ENCODE assay signal across 24 cellular contexts in genomic region chr14:76868453-76869170, GRCh38. TPM values are rescaled to one million over a fixed set of nuclear protein-coding genes. Genes with fewer than 3 reads are reported as not detected.
"Had no signal": no experiment of that assay in that cellular context is flagged by ENCODE, and none has a peak within 500 bp of the region (broad histone marks: within the 10 kb centered on the region; RNA-seq: fewer than 3 reads in every experiment).

No MANE protein-coding gene starts in this region.

- H3K27ac Mint-ChIP-seq: activated CD4-positive, alpha-beta memory T cell treated with anti-CD3 and anti-CD28 coated beads, Interleukin-2, amount 10 ng/mL, durations not matched to agents 7 days and 5 days; activated CD8-positive, alpha-beta memory T cell treated with anti-CD3 and anti-CD28 coated beads, Interleukin-2, amount 10 ng/mL, durations not matched to agents 7 days and 5 days; activated naive CD8-positive, alpha-beta T cell; immature natural killer cell had no signal

- H3K9me3 ChIP-seq: esophagus squamous epithelium, heart right ventricle, mucosa of descending colon, neutrophil, pancreas had no signal

- FAIRE-seq: bronchial epithelial cell, pancreas had no signal

- H3K36me3 Mint-ChIP-seq: activated CD8-positive, alpha-beta memory T cell treated with anti-CD3 and anti-CD28 coated beads, Interleukin-2, amount 10 ng/mL, durations not matched to agents 7 days and 5 days; activated naive CD8-positive, alpha-beta T cell; immature natural killer cell; naive thymus-derived CD8-positive, alpha-beta T cell had no signal

- H3K4me3 Mint-ChIP-seq: activated CD4-positive, alpha-beta memory T cell treated with anti-CD3 and anti-CD28 coated beads, Interleukin-2, amount 10 ng/mL, durations not matched to agents 7 days and 5 days; activated CD8-positive, alpha-beta memory T cell treated with anti-CD3 and anti-CD28 coated beads, Interleukin-2, amount 10 ng/mL, durations not matched to agents 7 days and 5 days; activated naive CD8-positive, alpha-beta T cell had no signal

- H3K27me3 Mint-ChIP-seq: activated CD4-positive, alpha-beta T cell treated with anti-CD3 and anti-CD28 coated beads for 36 hours; activated naive CD8-positive, alpha-beta T cell had no signal

- H3K27ac ChIP-seq: esophagus squamous epithelium, neutrophil, pancreas had no signal

- ATAC-seq: activated CD8-positive, alpha-beta memory T cell treated with anti-CD3 and anti-CD28 coated beads, Interleukin-2, amount 10 ng/mL, durations not matched to agents 7 days and 5 days; pancreas had no signal

- DNase-seq: activated CD4-positive, alpha-beta memory T cell treated with anti-CD3 and anti-CD28 coated beads, Interleukin-2, amount 10 ng/mL, durations not matched to agents 7 days and 5 days; activated CD4-positive, alpha-beta T cell treated with anti-CD3 and anti-CD28 coated beads for 36 hours; activated CD8-positive, alpha-beta memory T cell treated with anti-CD3 and anti-CD28 coated beads, Interleukin-2, amount 10 ng/mL, durations not matched to agents 7 days and 5 days; dermis blood vessel endothelial cell; effector memory CD4-positive, alpha-beta T cell; esophagus squamous epithelium; heart right ventricle; immature natural killer cell; kidney glomerular epithelial cell; mesenchymal stem cell; mucosa of descending colon; naive thymus-derived CD8-positive, alpha-beta T cell; stimulated activated CD4-positive, alpha-beta T cell treated with anti-CD3 and anti-CD28 coated beads, Interleukin-12 subunit alpha, Interleukin-12 subunit beta, amount 100 ng/mL, for 4 hours; stimulated activated CD4-positive, alpha-beta T cell treated with anti-CD3 and anti-CD28 coated beads, Interleukin-1b, Interleukin-23, amount 100 ng/mL, for 48 hours; stimulated activated CD8-positive, alpha-beta memory T cell treated with anti-CD3 and anti-CD28 coated beads, Interleukin-4, amount 100 ng/mL, for 48 hours had no signal

- H3K36me3 ChIP-seq: esophagus squamous epithelium, heart right ventricle, neutrophil, pancreas had no signal

- H3K27me3 ChIP-seq: heart right ventricle, pancreas had no signal

- H3K4me1 ChIP-seq: pancreas had no signal

- H3K4me3 ChIP-seq: heart right ventricle, mucosa of descending colon, pancreas had no signal

- H3K9me3 Mint-ChIP-seq: activated CD4-positive, alpha-beta memory T cell treated with anti-CD3 and anti-CD28 coated beads, Interleukin-2, amount 10 ng/mL, durations not matched to agents 7 days and 5 days; immature natural killer cell; naive thymus-derived CD8-positive, alpha-beta T cell had no signal

RNA-seq across cellular contexts. Expression of gene LRRC74A, which starts 42.4 kb away (rescaled TPM):
- total RNA-seq: activated CD4-positive, alpha-beta memory T cell treated with anti-CD3 and anti-CD28 coated beads, Interleukin-2, amount 10 ng/mL, durations not matched to agents 7 days and 5 days; activated CD4-positive, alpha-beta T cell treated with anti-CD3 and anti-CD28 coated beads for 36 hours; activated CD8-positive, alpha-beta memory T cell treated with anti-CD3 and anti-CD28 coated beads, Interleukin-2, amount 10 ng/mL, durations not matched to agents 7 days and 5 days; bronchial epithelial cell; chondrocyte; dermis blood vessel endothelial cell; esophagus squamous epithelium; heart right ventricle; liver; mucosa of descending colon; naive thymus-derived CD8-positive, alpha-beta T cell; pancreas; T-helper 2 cell treated with Interferon-gamma antibody and Interleukin-4, amounts not matched to agents 100 ng/mL and 5 ng/mL, for 36 hours; ureter had no signal
- polyA plus RNA-seq: heart right ventricle, immature natural killer cell, liver, thymus had no signal
